14 cellular contexts compared by ENCODE assay signal in genomic region chr6:11918739-11919605, GRCh38.
DNase-seq lines count a peak whose midpoint lies in the region; TF ChIP-seq lines count a peak whose summit lies in the region.
"Had no signal": no experiment of that assay in that cellular context is flagged by ENCODE, and none has a peak within 500 bp of the region (broad histone marks: within the 10 kb centered on the region; RNA-seq: fewer than 3 reads in every experiment).

No MANE protein-coding gene starts in this region.

- DNase-seq in GM03348 (ENCODE audit: low spot score) (peak; percentile 38), SJSA1 (ENCODE audit: low read depth in 1 of 2, low spot score in 2 of 2) (no peak), globus pallidus (ENCODE audit: low spot score) (peak; percentile 10), retina (peak; percentile 75), DMS114 treated with DMSO at 0.1 percent for 48 hours (lab: John Stamatoyannopoulos, UW; ENCODE audit: unreplicated experiment) (no peak), right atrium auricular region (ENCODE audit: low spot score) (no peak), germinal center (ENCODE audit: low spot score) (no peak)
- no peak for DNase-seq in NK-92 treated with Interleukin-12 subunit alpha and Interleukin-12 subunit beta, amount 100 ng/mL, for 24 hours (lab: John Stamatoyannopoulos, UW)
- DNase-seq: activated T-cell treated with anti-CD3 and anti-CD28 coated beads, Interleukin-2, amount 50 U/mL, for 1 hour; body of pancreas; KG1; NCI-H345; stimulated activated CD4-positive, alpha-beta T cell treated with anti-CD3 and anti-CD28 coated beads, Interleukin-2, amount 100 ng/mL, for 24 hours; stimulated activated naive CD4-positive, alpha-beta T cell treated with Interleukin-2 at 50 U/mL for 16 hours had no signal

- H3K27me3 ChIP-seq in SJSA1 (replicated peaks) (no peaks in the 10 kb centered on the region), right atrium auricular region (no peaks in the 10 kb centered on the region)
- H3K27me3 ChIP-seq: body of pancreas had no signal

- no peak for TF ChIP-seq CTCF in right atrium auricular region (IDR thresholded peaks at IDR 0.05)

- no peaks in the 10 kb centered on the region for H3K36me3 ChIP-seq in SJSA1
- H3K36me3 ChIP-seq in right atrium auricular region, result no peaks in the 10 kb centered on the region

- peak overlapping the region; percentile 43 for H3K27ac ChIP-seq in SJSA1
- H3K27ac ChIP-seq in right atrium auricular region, result peak overlapping the region in 1 of 2 donors; percentile 3
- H3K27ac ChIP-seq: body of pancreas had no signal

- H3K4me3 ChIP-seq in SJSA1 (no peak overlapping the region), right atrium auricular region (no peak overlapping the region)
- H3K4me3 ChIP-seq: body of pancreas had no signal

- H3K9me3 ChIP-seq in SJSA1 (replicated peaks), result no peaks in the 10 kb centered on the region
- no peaks in the 10 kb centered on the region for H3K9me3 ChIP-seq in right atrium auricular region
- H3K9me3 ChIP-seq: body of pancreas had no signal

- peaks cover 29% of the 10 kb centered on the region for H3K4me1 ChIP-seq in SJSA1 (replicated peaks)
- peaks cover 0 to 7% of the 10 kb centered on the region in 2 donors for H3K4me1 ChIP-seq in right atrium auricular region
- H3K4me1 ChIP-seq: body of pancreas had no signal

Comparison
In these comparisons a context has a peak if more than half of its experiments do, and no peak if none do; other contexts are left out.
1. DNase-seq: peak in GM03348 (single experiment), globus pallidus (single experiment) and retina (single experiment); none in SJSA1 (0 of 2), DMS114 treated with DMSO at 0.1 percent for 48 hours (single experiment), right atrium auricular region (single experiment), NK-92 treated with Interleukin-12 subunit alpha and Interleukin-12 subunit beta, amount 100 ng/mL, for 24 hours (single experiment) and germinal center (single experiment).